In genomic region chr10:22103701-22104100, GRCh38 we compare ENCODE assay signal across 10 cellular contexts.
DNase-seq lines count a peak whose midpoint lies in the region; ATAC-seq and TF ChIP-seq lines count a peak whose summit lies in the region.
"Had no signal": no experiment of that assay in that cellular context is flagged by ENCODE, and none has a peak within 500 bp of the region (broad histone marks: within the 10 kb centered on the region; RNA-seq: fewer than 3 reads in every experiment).

No MANE protein-coding gene starts in this region.

- H3K27ac ChIP-seq in body of pancreas, result no peak overlapping the region

- H3K4me3 ChIP-seq in cardiac fibroblast (replicated peaks in 1 of 2; ENCODE audit: low read depth in 2 of 2, low read length in 2 of 2) (no peak overlapping the region), body of pancreas (no peak overlapping the region)

- no peaks in the 10 kb centered on the region for H3K36me3 ChIP-seq in body of pancreas (replicated peaks in 1 of 2; ENCODE audit: insufficient read depth in 1 of 2, low read depth in 2 of 2)

- intact Hi-C loops in body of pancreas (cut with DNase I), result no loop called here

- H3K9me3 ChIP-seq in body of pancreas, result no peaks in the 10 kb centered on the region

- peak; percentile 38 for TF ChIP-seq CTCF in cardiac fibroblast (IDR thresholded peaks at IDR 0.05; ENCODE audit: low read depth, low read length)
- TF ChIP-seq CTCF in body of pancreas (IDR thresholded peaks at IDR 0.05), result peak in 3 of 7 experiments; percentile 14 to 19 (median 16)

- H3K27me3 ChIP-seq in body of pancreas, result no peaks in the 10 kb centered on the region

- H3K4me1 ChIP-seq in body of pancreas, result no peaks in the 10 kb centered on the region

- ATAC-seq in body of pancreas, result no peak
- ATAC-seq: activated T-cell treated with anti-CD3 and anti-CD28 coated beads, Interleukin-2, amount 50 U/mL, for 4 hours had no signal

- DNase-seq in NCI-H748 (lab: John Stamatoyannopoulos, UW; ENCODE audit: unreplicated experiment), result peak; percentile 3
- no peak for DNase-seq in NCI-H748 treated with DMSO at 0.1 percent for 48 hours (lab: John Stamatoyannopoulos, UW)
- DNase-seq in HuH-7 (ENCODE audit: low spot score), result peak; percentile 31
- DNase-seq in cardiac fibroblast (ENCODE audit: low read depth in 2 of 2), result peak; percentile 18 to 21
- DNase-seq in renal cortical epithelial cell (ENCODE audit: low read depth), result peak; percentile 15
- DNase-seq in UCSD-AML1 (lab: John Stamatoyannopoulos, UW; ENCODE audit: unreplicated experiment), result no peak
- no peak for DNase-seq in body of pancreas
- no peak for DNase-seq in NCI-H1930 (lab: John Stamatoyannopoulos, UW)
- DNase-seq: activated T-cell treated with anti-CD3 and anti-CD28 coated beads, Interleukin-2, amount 50 U/mL, for 4 hours; NCI-H524 had no signal

- TF ChIP-seq POLR2A in body of pancreas (IDR thresholded peaks at IDR 0.05), result no peak

- 57 to 67% methylated on average over 1 of the region's 1 CpG for WGBS in body of pancreas, 2 donors

Comparison
In these comparisons a context has a peak if more than half of its experiments do, and no peak if none do; other contexts are left out.
1. DNase-seq: peak in NCI-H748 (single experiment), HuH-7 (single experiment), cardiac fibroblast (2 of 2) and renal cortical epithelial cell (single experiment); none in NCI-H748 treated with DMSO at 0.1 percent for 48 hours (single experiment), UCSD-AML1 (single experiment), body of pancreas (0 of 4) and NCI-H1930 (0 of 2).